Comparison of ENCODE assay signal across 15 cellular contexts in genomic region chr9:128027705-128028104, GRCh38. TPM values are rescaled to one million over a fixed set of nuclear protein-coding genes. Genes with fewer than 3 reads are reported as not detected.
DNase-seq lines count a peak whose midpoint lies in the region; ATAC-seq and TF ChIP-seq lines count a peak whose summit lies in the region.
"Had no signal": no experiment of that assay in that cellular context is flagged by ENCODE, and none has a peak within 500 bp of the region (broad histone marks: within the 10 kb centered on the region; RNA-seq: fewer than 3 reads in every experiment).

No MANE protein-coding gene starts in this region.

- no peaks in the 10 kb centered on the region for H3K9me3 Mint-ChIP-seq in activated naive CD4-positive, alpha-beta T cell treated with anti-CD3 and anti-CD28 coated beads, Interleukin-2, amount 10 ng/mL, durations not matched to agents 7 days and 5 days
- H3K9me3 Mint-ChIP-seq in effector memory CD8-positive, alpha-beta T cell = no peaks in the 10 kb centered on the region

- H3K4me1 ChIP-seq in upper lobe of right lung = peaks cover 11% of the 10 kb centered on the region
- no peaks in the 10 kb centered on the region for H3K4me1 ChIP-seq in gastroesophageal sphincter
- H3K4me1 ChIP-seq: uterus had no signal

- no peaks in the 10 kb centered on the region for H3K9me3 ChIP-seq in T-helper 17 cell (ENCODE audit: control insufficient read depth, low read length, poor library complexity, severe bottlenecking)
- no peaks in the 10 kb centered on the region for H3K9me3 ChIP-seq in upper lobe of right lung
- H3K9me3 ChIP-seq in gastroesophageal sphincter = no peaks in the 10 kb centered on the region
- H3K9me3 ChIP-seq: esophagus squamous epithelium, heart left ventricle, ovary, uterus had no signal

- H3K27me3 Mint-ChIP-seq in activated naive CD4-positive, alpha-beta T cell treated with anti-CD3 and anti-CD28 coated beads, Interleukin-2, amount 10 ng/mL, durations not matched to agents 7 days and 5 days = peaks cover 7% of the 10 kb centered on the region
- H3K27me3 Mint-ChIP-seq in T-helper 17 cell = no peaks in the 10 kb centered on the region
- H3K27me3 Mint-ChIP-seq in effector memory CD8-positive, alpha-beta T cell = no peaks in the 10 kb centered on the region

- TF ChIP-seq POLR2A in gastroesophageal sphincter (IDR thresholded peaks at IDR 0.05) = no peak

- no peak for DNase-seq in activated naive CD4-positive, alpha-beta T cell treated with anti-CD3 and anti-CD28 coated beads, Interleukin-2, amount 10 ng/mL, durations not matched to agents 7 days and 5 days
- no peak for DNase-seq in activated naive CD4-positive, alpha-beta T cell (lab: John Stamatoyannopoulos, UW)
- DNase-seq in T-helper 17 cell = no peak
- no peak for DNase-seq in effector memory CD8-positive, alpha-beta T cell
- no peak for DNase-seq in upper lobe of right lung
- DNase-seq in NCI-H1694 treated with DMSO at 0.1 percent for 48 hours (lab: John Stamatoyannopoulos, UW) = no peak
- no peak for DNase-seq in NCI-H2227 (lab: John Stamatoyannopoulos, UW; ENCODE audit: unreplicated experiment)
- DNase-seq: brain microvascular endothelial cell, esophagus squamous epithelium, heart left ventricle, NCI-H1092 treated with DMSO at 0.1 percent for 48 hours, NCI-H774, ovary, uterus had no signal

- peaks cover 92% of the 10 kb centered on the region for H3K4me1 Mint-ChIP-seq in activated naive CD4-positive, alpha-beta T cell treated with anti-CD3 and anti-CD28 coated beads, Interleukin-2, amount 10 ng/mL, durations not matched to agents 7 days and 5 days
- H3K4me1 Mint-ChIP-seq in T-helper 17 cell = peaks cover 47% of the 10 kb centered on the region
- H3K4me1 Mint-ChIP-seq in effector memory CD8-positive, alpha-beta T cell (ENCODE audit: low read depth in 2 of 2) = peaks cover 59 to 63% of the 10 kb centered on the region in 2 donors

- peak overlapping the region; percentile 55 for H3K4me3 Mint-ChIP-seq in activated naive CD4-positive, alpha-beta T cell treated with anti-CD3 and anti-CD28 coated beads, Interleukin-2, amount 10 ng/mL, durations not matched to agents 7 days and 5 days
- peak overlapping the region; percentile 73 for H3K4me3 Mint-ChIP-seq in T-helper 17 cell
- peak overlapping the region; percentile 75 to 77 for H3K4me3 Mint-ChIP-seq in effector memory CD8-positive, alpha-beta T cell

- peak overlapping the region; percentile 55 for H3K27ac ChIP-seq in upper lobe of right lung
- H3K27ac ChIP-seq in gastroesophageal sphincter = no peak overlapping the region
- H3K27ac ChIP-seq: brain microvascular endothelial cell, ovary, uterus had no signal

- peak overlapping the region; percentile 99 for H3K27ac Mint-ChIP-seq in activated naive CD4-positive, alpha-beta T cell treated with anti-CD3 and anti-CD28 coated beads, Interleukin-2, amount 10 ng/mL, durations not matched to agents 7 days and 5 days
- peak overlapping the region; percentile 99 for H3K27ac Mint-ChIP-seq in T-helper 17 cell
- H3K27ac Mint-ChIP-seq in effector memory CD8-positive, alpha-beta T cell = peak overlapping the region; percentile 99

- peaks cover 6% of the 10 kb centered on the region for H3K36me3 Mint-ChIP-seq in activated naive CD4-positive, alpha-beta T cell treated with anti-CD3 and anti-CD28 coated beads, Interleukin-2, amount 10 ng/mL, durations not matched to agents 7 days and 5 days
- H3K36me3 Mint-ChIP-seq in T-helper 17 cell (ENCODE audit: low read depth) = peaks cover 2% of the 10 kb centered on the region
- peaks cover 59% of the 10 kb centered on the region for H3K36me3 Mint-ChIP-seq in effector memory CD8-positive, alpha-beta T cell (ENCODE audit: insufficient read depth)

- 67 to 93% methylated on average over 2 to 3 of the region's 4 CpGs for WGBS in gastroesophageal sphincter (ENCODE audit: low coverage in 1 of 2), 2 donors

- no peak for ATAC-seq in T-helper 17 cell
- ATAC-seq in effector memory CD8-positive, alpha-beta T cell (replicated peaks) = no peak
- no peak for ATAC-seq in upper lobe of right lung
- ATAC-seq in gastroesophageal sphincter = no peak
- ATAC-seq: heart left ventricle had no signal

- H3K4me3 ChIP-seq in upper lobe of right lung (no peak overlapping the region), gastroesophageal sphincter (no peak overlapping the region)
- H3K4me3 ChIP-seq: esophagus squamous epithelium, heart left ventricle, ovary, uterus had no signal

- TF ChIP-seq CTCF in upper lobe of right lung (IDR thresholded peaks at IDR 0.05) = no peak
- TF ChIP-seq CTCF in gastroesophageal sphincter (IDR thresholded peaks at IDR 0.05) = no peak

- CTCF ChIA-PET in activated naive CD4-positive, alpha-beta T cell treated with anti-CD3 and anti-CD28 coated beads, Interleukin-2, amount 10 ng/mL, durations not matched to agents 7 days and 5 days (lab: Charles Lee) = interaction anchor here (2.0 to 6.3 kb wide), 4 partner anchors 20 to 85 kb away, joined by 6 to 35 read pairs (median 19); partner anchors contain the start of gene EEIG1

- H3K36me3 ChIP-seq in upper lobe of right lung (no peaks in the 10 kb centered on the region), gastroesophageal sphincter (no peaks in the 10 kb centered on the region)
- H3K36me3 ChIP-seq: brain microvascular endothelial cell, esophagus squamous epithelium, heart left ventricle, ovary, uterus had no signal

- intact Hi-C loops in upper lobe of right lung (cut with DNase I) = no loop called here

- no peak for TF ChIP-seq EP300 in gastroesophageal sphincter (IDR thresholded peaks at IDR 0.05)

- H3K27me3 ChIP-seq in upper lobe of right lung (no peaks in the 10 kb centered on the region), gastroesophageal sphincter (no peaks in the 10 kb centered on the region)
- H3K27me3 ChIP-seq: brain microvascular endothelial cell, esophagus squamous epithelium, heart left ventricle, ovary, uterus had no signal

RNA-seq across cellular contexts. Expression of gene NAIF1, which starts 39.4 kb away (rescaled TPM):
- total RNA-seq in T-helper 17 cell (10 to 100 TPM; 11.6 to 15.2 TPM), upper lobe of right lung (11.8 TPM), gastroesophageal sphincter (10 to 100 TPM in 1 of 4 donors, 1 to 10 TPM in 3; 5.3 to 11.4 (median 8.6) TPM)

RNA-seq across cellular contexts. Expression of gene SLC25A25, which starts 40.3 kb away (rescaled TPM):
- total RNA-seq in T-helper 17 cell (10 to 100 TPM; 16.3 to 20.4 TPM), upper lobe of right lung (34.7 TPM), gastroesophageal sphincter (10 to 100 TPM; 16.1 to 64.1 (median 18.3) TPM)

RNA-seq across cellular contexts. Expression of gene EEIG1, which starts 46.9 kb away (rescaled TPM):
- total RNA-seq in T-helper 17 cell = 100 to 1,000 TPM; 254 to 268 TPM
- 44.7 TPM for total RNA-seq in upper lobe of right lung
- total RNA-seq in gastroesophageal sphincter = 10 to 100 TPM in 3 of 4 donors, 1 to 10 TPM in 1; 7.0 to 22.0 (median 16.3) TPM
